ENCODE assay signal across 8 cellular contexts in genomic region chr19:1455336-1456120, GRCh38. TPM values are rescaled to one million over a fixed set of nuclear protein-coding genes. Genes with fewer than 3 reads are reported as not detected.
DNase-seq lines count a peak whose midpoint lies in the region; ATAC-seq, FAIRE-seq and TF ChIP-seq lines count a peak whose summit lies in the region.

No MANE protein-coding gene starts in this region.

- peaks cover 2% of the 10 kb centered on the region for H3K36me3 Mint-ChIP-seq in activated CD4-positive, alpha-beta T cell treated with anti-CD3 and anti-CD28 coated beads, Interleukin-2, amount 10 ng/mL, durations not matched to agents 24 days and 14 days (ENCODE audit: low read depth)

- TF ChIP-seq CTCF in fibroblast of pulmonary artery (IDR thresholded peaks at IDR 0.05; ENCODE audit: low read length, missing control alignments) (no peak), esophagus muscularis mucosa (IDR thresholded peaks at IDR 0.05) (no peak)

- intact Hi-C loops in activated CD4-positive, alpha-beta T cell treated with anti-CD3 and anti-CD28 coated beads, Interleukin-2, amount 10 ng/mL, durations not matched to agents 24 days and 14 days (cut with micrococcal nuclease): no loop called here
- intact Hi-C loops in esophagus muscularis mucosa (cut with DNase I): no loop called here

- H3K27ac Mint-ChIP-seq in activated CD4-positive, alpha-beta T cell treated with anti-CD3 and anti-CD28 coated beads, Interleukin-2, amount 10 ng/mL, durations not matched to agents 24 days and 14 days: peak overlapping the region; percentile 49

- WGBS in small intestine, 3 donors: 2 to 6% (median 4%) methylated on average over 32 to 42 of the region's 42 CpGs
- WGBS in esophagus muscularis mucosa: 11% methylated on average over 18 of the region's 42 CpGs

- H3K27ac ChIP-seq in small intestine (ENCODE audit: low read depth in 1 of 2, low read length in 1 of 2): no peak overlapping the region
- no peak overlapping the region for H3K27ac ChIP-seq in esophagus muscularis mucosa (replicated peaks in 1 of 4)

- no peaks in the 10 kb centered on the region for H3K4me1 ChIP-seq in small intestine (ENCODE audit: control insufficient read depth in 2 of 2, insufficient read depth in 1 of 2, low read depth in 1 of 2, low read length in 1 of 2)
- peaks cover 8 to 51% (median 44%) of the 10 kb centered on the region in 4 donors for H3K4me1 ChIP-seq in esophagus muscularis mucosa

- no peaks in the 10 kb centered on the region for H3K36me3 ChIP-seq in small intestine (ENCODE audit: control insufficient read depth in 2 of 2, insufficient read depth in 2 of 2, low read length in 2 of 2)
- peaks cover 0 to 9% (median 8%) of the 10 kb centered on the region in 4 donors for H3K36me3 ChIP-seq in esophagus muscularis mucosa

- DNase-seq in activated CD4-positive, alpha-beta T cell treated with anti-CD3 and anti-CD28 coated beads, Interleukin-2, amount 10 ng/mL, durations not matched to agents 24 days and 14 days: peak; percentile 88
- no peak for DNase-seq in activated CD4-positive, alpha-beta T cell treated with anti-CD3 and anti-CD28 coated beads for 4 hours
- DNase-seq in NCI-H2029 (lab: John Stamatoyannopoulos, UW) (peak; percentile 96), fibroblast of pulmonary artery (ENCODE audit: low read depth) (peak; percentile 61), small intestine (peak; percentile 97), esophagus muscularis mucosa (ENCODE audit: extremely low spot score) (no peak)
- DNase-seq in activated CD4-positive, alpha-beta T cell treated with anti-CD3 and anti-CD28 coated beads, Interleukin-2, amount 50 U/mL, for 48 hours: peak; percentile 69 to 75

- H3K4me3 Mint-ChIP-seq in activated CD4-positive, alpha-beta T cell treated with anti-CD3 and anti-CD28 coated beads, Interleukin-2, amount 10 ng/mL, durations not matched to agents 24 days and 14 days: peak overlapping the region; percentile 48

- no peak for TF ChIP-seq EP300 in esophagus muscularis mucosa (IDR thresholded peaks at IDR 0.05)

- peaks cover 9% of the 10 kb centered on the region for H3K4me1 Mint-ChIP-seq in activated CD4-positive, alpha-beta T cell treated with anti-CD3 and anti-CD28 coated beads, Interleukin-2, amount 10 ng/mL, durations not matched to agents 24 days and 14 days

- H3K27me3 ChIP-seq in small intestine (ENCODE audit: control insufficient read depth in 2 of 2, insufficient read depth in 2 of 2, low read length in 2 of 2) (peaks cover 25 to 28% of the 10 kb centered on the region in 2 donors), esophagus muscularis mucosa (peaks cover 0 to 79% (median 71%) of the 10 kb centered on the region in 4 donors)

- no peak for ATAC-seq in GM21526 (IDR thresholded peaks at IDR 0.05; ENCODE audit: low FRiP score, unreplicated experiment)

- no peaks in the 10 kb centered on the region for H3K9me3 Mint-ChIP-seq in activated CD4-positive, alpha-beta T cell treated with anti-CD3 and anti-CD28 coated beads, Interleukin-2, amount 10 ng/mL, durations not matched to agents 24 days and 14 days

- H3K27me3 Mint-ChIP-seq in activated CD4-positive, alpha-beta T cell treated with anti-CD3 and anti-CD28 coated beads, Interleukin-2, amount 10 ng/mL, durations not matched to agents 24 days and 14 days: peaks cover 49% of the 10 kb centered on the region

- no peak for TF ChIP-seq POLR2A in esophagus muscularis mucosa (IDR thresholded peaks at IDR 0.05; ENCODE audit: low read depth)

- no peak for FAIRE-seq in small intestine (lab: Jason Lieb, UNC)

- H3K4me3 ChIP-seq in fibroblast of pulmonary artery (replicated peaks; ENCODE audit: low read depth, low read length) (no peak overlapping the region), small intestine (ENCODE audit: low read depth in 1 of 2, low read length in 2 of 2) (no peak overlapping the region), esophagus muscularis mucosa (no peak overlapping the region)

- no peaks in the 10 kb centered on the region for H3K9me3 ChIP-seq in small intestine (ENCODE audit: control insufficient read depth, low read depth)
- H3K9me3 ChIP-seq in esophagus muscularis mucosa: no peaks in the 10 kb centered on the region

RNA-seq across cellular contexts. Expression of gene APC2, which starts 5.6 kb away (rescaled TPM):
- total RNA-seq in activated CD4-positive, alpha-beta T cell treated with anti-CD3 and anti-CD28 coated beads, Interleukin-2, amount 10 ng/mL, durations not matched to agents 24 days and 14 days: 0.16 and 0.24 TPM in 2 replicates
- polyA plus RNA-seq in small intestine: 1 to 10 TPM in 1 of 3 donors, under 1 TPM in 1, not detected in 1; 0.81 to 2.1 TPM
- 1 to 10 TPM in 2 of 4 donors, under 1 TPM in 2; 0.42 to 1.8 (median 1.2) TPM for total RNA-seq in esophagus muscularis mucosa

RNA-seq across cellular contexts. Expression of gene RPS15, which starts 17.3 kb away (rescaled TPM):
- total RNA-seq in activated CD4-positive, alpha-beta T cell treated with anti-CD3 and anti-CD28 coated beads, Interleukin-2, amount 10 ng/mL, durations not matched to agents 24 days and 14 days: 1,536 and 1,542 TPM in 2 replicates
- 1,000 to 10,000 TPM; 2,441 to 3,547 (median 3,396) TPM for polyA plus RNA-seq in small intestine
- total RNA-seq in esophagus muscularis mucosa: 1,000 to 10,000 TPM; 1,297 to 2,978 (median 2,171) TPM

RNA-seq across cellular contexts. Expression of gene C19orf25, which starts 23.5 kb away (rescaled TPM):
- 34.0 and 38.0 TPM in 2 replicates for total RNA-seq in activated CD4-positive, alpha-beta T cell treated with anti-CD3 and anti-CD28 coated beads, Interleukin-2, amount 10 ng/mL, durations not matched to agents 24 days and 14 days
- 10 to 100 TPM; 44.6 to 62.1 (median 61.1) TPM for polyA plus RNA-seq in small intestine
- 10 to 100 TPM; 21.6 to 43.6 (median 29.8) TPM for total RNA-seq in esophagus muscularis mucosa

RNA-seq across cellular contexts. Expression of gene PCSK4, which starts 34.6 kb away (rescaled TPM):
- 1.0 and 1.6 TPM in 2 replicates for total RNA-seq in activated CD4-positive, alpha-beta T cell treated with anti-CD3 and anti-CD28 coated beads, Interleukin-2, amount 10 ng/mL, durations not matched to agents 24 days and 14 days
- 10 to 100 TPM in 2 of 3 donors, 1 to 10 TPM in 1; 5.1 to 13.0 (median 12.5) TPM for polyA plus RNA-seq in small intestine
- 1 to 10 TPM; 1.9 to 5.4 (median 3.3) TPM for total RNA-seq in esophagus muscularis mucosa

RNA-seq across cellular contexts. Expression of gene REEP6, which starts 35.5 kb away (rescaled TPM):
- total RNA-seq in activated CD4-positive, alpha-beta T cell treated with anti-CD3 and anti-CD28 coated beads, Interleukin-2, amount 10 ng/mL, durations not matched to agents 24 days and 14 days: 1.1 and 1.7 TPM in 2 replicates
- 100 to 1,000 TPM; 167 to 363 (median 208) TPM for polyA plus RNA-seq in small intestine
- 1 to 10 TPM in 1 of 4 donors, under 1 TPM in 2, not detected in 1; 0.23 to 2.3 (median 0.99) TPM for total RNA-seq in esophagus muscularis mucosa

Comparison
In these comparisons a context has a peak if more than half of its experiments do, and no peak if none do; other contexts are left out.
1. DNase-seq: peak in activated CD4-positive, alpha-beta T cell treated with anti-CD3 and anti-CD28 coated beads, Interleukin-2, amount 10 ng/mL, durations not matched to agents 24 days and 14 days (single experiment), NCI-H2029 (single experiment), activated CD4-positive, alpha-beta T cell treated with anti-CD3 and anti-CD28 coated beads, Interleukin-2, amount 50 U/mL, for 48 hours (2 of 2), fibroblast of pulmonary artery (single experiment) and small intestine (single experiment); none in activated CD4-positive, alpha-beta T cell treated with anti-CD3 and anti-CD28 coated beads for 4 hours (0 of 2) and esophagus muscularis mucosa (single experiment).